In genomic region chr10:99325261-99325660, GRCh38 we compare ENCODE assay signal across 17 cellular contexts. TPM values are rescaled to one million over a fixed set of nuclear protein-coding genes. Genes with fewer than 3 reads are reported as not detected.
"Had no signal": no experiment of that assay in that cellular context is flagged by ENCODE, and none has a peak within 500 bp of the region (broad histone marks: within the 10 kb centered on the region; RNA-seq: fewer than 3 reads in every experiment).

No MANE protein-coding gene starts in this region.

- H3K27ac ChIP-seq: right atrium auricular region, suprapubic skin had no signal

- ATAC-seq: activated naive CD8-positive, alpha-beta T cell treated with anti-CD3 and anti-CD28 coated beads, Interleukin-2, amount 50 U/mL, for 24 hours; effector memory CD8-positive, alpha-beta T cell; natural killer cell treated with Interleukin-12 subunit alpha and Interleukin-12 subunit beta and Interleukin-15 and Interleukin-18, amount 100 ng/mL, for 72 hours; stimulated activated naive CD8-positive, alpha-beta T cell treated with anti-CD3 and anti-CD28 coated beads, Interleukin-15, Interleukin-2, amounts not matched to agents 100 U/mL and 50 U/mL, for 24 hours had no signal

- H3K36me3 ChIP-seq: right atrium auricular region, suprapubic skin had no signal

- H3K9me3 ChIP-seq: right atrium auricular region, suprapubic skin had no signal

- H3K4me3 ChIP-seq: right atrium auricular region, suprapubic skin had no signal

- DNase-seq: activated CD4-positive, alpha-beta T cell treated with anti-CD3 and anti-CD28 coated beads, Interleukin-2, amount 50 U/mL, for 1 hour; activated CD8-positive, alpha-beta memory T cell treated with anti-CD3 and anti-CD28 coated beads for 24 hours; activated naive CD4-positive, alpha-beta T cell; activated naive CD8-positive, alpha-beta T cell treated with anti-CD3 and anti-CD28 coated beads, Interleukin-2, amount 50 U/mL, for 24 hours; aorta; dermis blood vessel endothelial cell; effector memory CD8-positive, alpha-beta T cell; kidney glomerular epithelial cell; posterior cingulate gyrus; stimulated activated CD4-positive, alpha-beta T cell treated with anti-CD3 and anti-CD28 coated beads, Interleukin-15, amount 100 ng/mL, for 24 hours; stimulated activated CD4-positive, alpha-beta T cell treated with anti-CD3 and anti-CD28 coated beads, Interleukin-4, amount 100 ng/mL, for 24 hours; stimulated activated naive CD8-positive, alpha-beta T cell treated with anti-CD3 and anti-CD28 coated beads, Interleukin-15, Interleukin-2, amounts not matched to agents 100 U/mL and 50 U/mL, for 24 hours; trophoblast cell had no signal

RNA-seq across cellular contexts. Expression of gene CNNM1, which starts 3.9 kb away (rescaled TPM):
- total RNA-seq: dermis blood vessel endothelial cell; natural killer cell treated with Interleukin-12 subunit alpha and Interleukin-12 subunit beta and Interleukin-15 and Interleukin-18, amount 100 ng/mL, for 72 hours; skeletal muscle tissue had no signal
